Comparison of ENCODE assay signal across 11 cellular contexts in genomic region chr4:13409324-13409723, GRCh38.
"Had no signal": no experiment of that assay in that cellular context is flagged by ENCODE, and none has a peak within 500 bp of the region (broad histone marks: within the 10 kb centered on the region; RNA-seq: fewer than 3 reads in every experiment).

No MANE protein-coding gene starts in this region.

- H3K4me2 ChIP-seq: GM23338 had no signal

- FAIRE-seq: H1, H54 had no signal

- H2AFZ ChIP-seq: GM23248, GM23338 had no signal

- H3K9me3 ChIP-seq: HAP-1 had no signal

- ATAC-seq: GM23338, HCT116 had no signal

- DNase-seq: GM23248, GOT3, H7, H9, HCEC 1CT, HFFc6 had no signal

- H3K27ac Mint-ChIP-seq: HFFc6 had no signal

- H3K36me3 ChIP-seq: HAP-1 had no signal

- H3K4me3 Mint-ChIP-seq: GM23338, H9, HFFc6 had no signal

- H3K4me3 ChIP-seq: GM23248, GM23338, HAP-1 had no signal

- H3K9ac ChIP-seq: GM23248 had no signal

- H3K27ac ChIP-seq: GM23248 had no signal
